8 cellular contexts compared by ENCODE assay signal in genomic region chr3:179526989-179527391, GRCh38.
DNase-seq lines count a peak whose midpoint lies in the region; TF ChIP-seq lines count a peak whose summit lies in the region.

No MANE protein-coding gene starts in this region.

- TF ChIP-seq CTCF in astrocyte of the cerebellum (IDR thresholded peaks at IDR 0.05; ENCODE audit: low read depth, low read length, missing control alignments) = no peak

- no peaks in the 10 kb centered on the region for H3K36me3 ChIP-seq in stomach smooth muscle (ENCODE audit: control insufficient read depth in 2 of 2, insufficient read depth in 2 of 2, low read length in 2 of 2)

- peak overlapping the region; percentile 37 for H3K27ac ChIP-seq in stomach smooth muscle (ENCODE audit: low read length)

- peaks cover 10% of the 10 kb centered on the region for H3K4me1 ChIP-seq in stomach smooth muscle (ENCODE audit: control insufficient read depth, insufficient read depth, low read length)

- in situ Hi-C loops in astrocyte of the cerebellum (cut with HindIII; ENCODE audit: low sequenced_read_pairs) = no loop called here

- no peaks in the 10 kb centered on the region for H3K9me3 ChIP-seq in stomach smooth muscle (ENCODE audit: control insufficient read depth in 2 of 2, low read length in 2 of 2)

- DNase-seq in NCI-H1694 (lab: John Stamatoyannopoulos, UW) (peak; percentile 11), NCI-H1694 treated with DMSO at 0.1 percent for 48 hours (lab: John Stamatoyannopoulos, UW) (no peak), astrocyte of the cerebellum (ENCODE audit: low read depth) (peak; percentile 33), iPS-NIHi7 (ENCODE audit: extremely low spot score) (peak; percentile 83), cortex of kidney (lab: John Stamatoyannopoulos, UW) (no peak), NAMALWA (ENCODE audit: low spot score) (no peak)
- no peak for DNase-seq in stimulated activated CD8-positive, alpha-beta memory T cell treated with anti-CD3 and anti-CD28 coated beads, Interleukin-4, amount 100 ng/mL, for 48 hours

- H3K27me3 ChIP-seq in stomach smooth muscle (ENCODE audit: control insufficient read depth in 1 of 2, insufficient read depth in 2 of 2, low read length in 2 of 2) = no peaks in the 10 kb centered on the region

- peak overlapping the region; percentile 37 to 51 for H3K9ac ChIP-seq in stomach smooth muscle (ENCODE audit: low read length in 2 of 2)

- H3K4me3 ChIP-seq in astrocyte of the cerebellum (ENCODE audit: low read depth, low read length) = no peak overlapping the region
- H3K4me3 ChIP-seq in stomach smooth muscle (ENCODE audit: low read length in 2 of 2) = peak overlapping the region; percentile 23 to 30

Comparison
In these comparisons a context has a peak if more than half of its experiments do, and no peak if none do; other contexts are left out.
1. DNase-seq: peak in NCI-H1694 (single experiment), astrocyte of the cerebellum (single experiment) and iPS-NIHi7 (single experiment); none in NCI-H1694 treated with DMSO at 0.1 percent for 48 hours (single experiment), cortex of kidney (single experiment), stimulated activated CD8-positive, alpha-beta memory T cell treated with anti-CD3 and anti-CD28 coated beads, Interleukin-4, amount 100 ng/mL, for 48 hours (single experiment) and NAMALWA (single experiment).